9 cellular contexts compared by ENCODE assay signal in the genomic region with DNA sequence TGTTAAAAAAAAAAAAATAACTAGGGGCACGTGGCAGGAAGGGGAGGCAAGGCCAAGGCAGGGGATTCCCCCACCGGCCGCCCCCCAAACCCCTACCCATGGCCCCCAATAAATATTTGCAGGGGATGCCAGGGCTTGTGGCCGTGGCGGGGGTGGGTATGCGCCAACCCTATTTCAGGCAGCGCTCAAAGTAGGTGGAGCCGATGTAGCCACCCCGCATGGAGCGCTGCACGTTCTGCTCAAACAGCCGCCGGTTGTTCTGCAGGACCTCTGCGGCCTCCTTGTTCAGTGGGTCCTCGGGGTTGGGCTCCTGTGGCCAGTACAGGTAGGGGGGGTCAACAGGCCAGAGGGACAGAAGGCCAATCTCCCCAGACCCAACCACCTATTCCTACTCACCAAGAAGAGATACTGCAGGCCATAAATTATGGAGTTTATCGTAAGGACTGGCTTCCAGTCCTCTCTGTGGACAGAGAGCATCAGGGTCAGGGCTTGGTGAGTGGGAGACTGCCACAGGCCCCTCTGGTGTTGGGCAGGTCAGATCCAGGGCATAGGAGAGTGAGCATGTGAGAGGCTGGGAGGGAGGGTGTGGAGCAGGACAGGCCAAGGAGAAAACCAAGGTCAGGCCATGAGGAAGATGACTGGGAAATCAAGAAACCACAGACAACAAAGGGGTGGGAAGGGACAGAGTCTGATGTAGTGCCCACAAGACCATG. TPM values are rescaled to one million over a fixed set of nuclear protein-coding genes. Genes with fewer than 3 reads are reported as not detected.
DNase-seq lines count a peak whose midpoint lies in the region; ATAC-seq lines count a peak whose summit lies in the region.
"Had no signal": no experiment of that assay in that cellular context is flagged by ENCODE, and none has a peak within 500 bp of the region (broad histone marks: within the 10 kb centered on the region; RNA-seq: fewer than 3 reads in every experiment).

No MANE protein-coding gene starts in this region.

- H3K27ac Mint-ChIP-seq in T-helper 2 cell treated with Interferon-gamma antibody and Interleukin-4, amounts not matched to agents 5 μg/mL and 100 μg/mL, for 36 hours, result peak overlapping the region; percentile 99
- H3K27ac Mint-ChIP-seq in activated CD8-positive, alpha-beta T cell treated with anti-CD3 and anti-CD28 coated beads, Interleukin-2, amount 10 ng/mL, durations not matched to agents 7 days and 5 days, result peak overlapping the region; percentile 96
- peak overlapping the region; percentile 36 to 89 for H3K27ac Mint-ChIP-seq in stimulated activated naive CD8-positive, alpha-beta T cell treated with anti-CD3 and anti-CD28 coated beads, Interleukin-15, amount 100 ng/mL, for 72 hours

- H3K27ac ChIP-seq in iPS-18a (ENCODE audit: low read length), result no peak overlapping the region

- peaks cover 65% of the 10 kb centered on the region for H3K36me3 Mint-ChIP-seq in T-helper 2 cell treated with Interferon-gamma antibody and Interleukin-4, amounts not matched to agents 5 μg/mL and 100 μg/mL, for 36 hours (ENCODE audit: low read depth)
- H3K36me3 Mint-ChIP-seq in activated CD8-positive, alpha-beta T cell treated with anti-CD3 and anti-CD28 coated beads, Interleukin-2, amount 10 ng/mL, durations not matched to agents 7 days and 5 days (ENCODE audit: low read depth), result peaks cover 63% of the 10 kb centered on the region

- peaks cover 29% of the 10 kb centered on the region for H3K36me3 ChIP-seq in iPS-18a (ENCODE audit: control insufficient read depth, low read depth, low read length)

- no peak overlapping the region for H3K9ac ChIP-seq in iPS-18a (ENCODE audit: low read length)

- peaks cover 9% of the 10 kb centered on the region for H3K4me1 ChIP-seq in iPS-18a (ENCODE audit: control insufficient read depth, low read depth, low read length)

- CTCF ChIA-PET in activated CD8-positive, alpha-beta T cell treated with anti-CD3 and anti-CD28 coated beads, Interleukin-2, amount 10 ng/mL, durations not matched to agents 7 days and 5 days (lab: Charles Lee), result interaction anchor here (0.9 to 4.5 kb wide), 6 partner anchors 13 to 228 kb away, joined by 3 to 49 read pairs (median 10); partner anchors contain the start of genes TRIM28 and ZBTB45

- DNase-seq in T-helper 2 cell treated with Interferon-gamma antibody and Interleukin-4, amounts not matched to agents 5 μg/mL and 100 μg/mL, for 36 hours (ENCODE audit: low spot score), result no peak
- no peak for DNase-seq in T-helper 2 cell
- DNase-seq in activated CD8-positive, alpha-beta T cell treated with anti-CD3 and anti-CD28 coated beads, Interleukin-2, amount 10 ng/mL, durations not matched to agents 7 days and 5 days, result peak; percentile 20
- no peak for DNase-seq in stimulated activated naive CD8-positive, alpha-beta T cell treated with anti-CD3 and anti-CD28 coated beads, Interleukin-15, amount 100 ng/mL, for 72 hours
- no peak for DNase-seq in RKO (ENCODE audit: low spot score)
- DNase-seq in AG20443 (ENCODE audit: low spot score), result no peak
- DNase-seq: small intestine had no signal

- POLR2A ChIA-PET in activated CD8-positive, alpha-beta T cell treated with anti-CD3 and anti-CD28 coated beads, Interleukin-2, amount 10 ng/mL, durations not matched to agents 7 days and 5 days (lab: Charles Lee), result interaction anchor here (1.0 to 3.5 kb wide), 5 partner anchors 11 to 148 kb away, joined by 3 to 51 read pairs (median 9); partner anchors contain the start of genes TRIM28, ZBTB45 and ZNF584

- peak overlapping the region; percentile 44 for H3K4me3 ChIP-seq in iPS-18a (ENCODE audit: low read length)

- H3K4me1 Mint-ChIP-seq in T-helper 2 cell treated with Interferon-gamma antibody and Interleukin-4, amounts not matched to agents 5 μg/mL and 100 μg/mL, for 36 hours (ENCODE audit: low read depth), result peaks cover 38% of the 10 kb centered on the region
- H3K4me1 Mint-ChIP-seq in activated CD8-positive, alpha-beta T cell treated with anti-CD3 and anti-CD28 coated beads, Interleukin-2, amount 10 ng/mL, durations not matched to agents 7 days and 5 days (ENCODE audit: low read depth), result peaks cover 53% of the 10 kb centered on the region
- peaks cover 72% of the 10 kb centered on the region for H3K4me1 Mint-ChIP-seq in stimulated activated naive CD8-positive, alpha-beta T cell treated with anti-CD3 and anti-CD28 coated beads, Interleukin-15, amount 100 ng/mL, for 72 hours

- ATAC-seq in activated CD8-positive, alpha-beta T cell treated with anti-CD3 and anti-CD28 coated beads, Interleukin-2, amount 10 ng/mL, durations not matched to agents 7 days and 5 days, result no peak
- ATAC-seq in stimulated activated naive CD8-positive, alpha-beta T cell treated with anti-CD3 and anti-CD28 coated beads, Interleukin-15, amount 100 ng/mL, for 72 hours, result no peak
- no peak for ATAC-seq in GM18867 (IDR thresholded peaks at IDR 0.05; ENCODE audit: unreplicated experiment)

- no peaks in the 10 kb centered on the region for H3K9me3 Mint-ChIP-seq in T-helper 2 cell treated with Interferon-gamma antibody and Interleukin-4, amounts not matched to agents 5 μg/mL and 100 μg/mL, for 36 hours
- no peaks in the 10 kb centered on the region for H3K9me3 Mint-ChIP-seq in activated CD8-positive, alpha-beta T cell treated with anti-CD3 and anti-CD28 coated beads, Interleukin-2, amount 10 ng/mL, durations not matched to agents 7 days and 5 days (ENCODE audit: insufficient read depth)
- no peaks in the 10 kb centered on the region for H3K9me3 Mint-ChIP-seq in stimulated activated naive CD8-positive, alpha-beta T cell treated with anti-CD3 and anti-CD28 coated beads, Interleukin-15, amount 100 ng/mL, for 72 hours

- no peaks in the 10 kb centered on the region for H3K27me3 ChIP-seq in iPS-18a (ENCODE audit: control insufficient read depth, insufficient read depth, low read length)

- H3K27me3 Mint-ChIP-seq in T-helper 2 cell treated with Interferon-gamma antibody and Interleukin-4, amounts not matched to agents 5 μg/mL and 100 μg/mL, for 36 hours (ENCODE audit: low read depth), result no peaks in the 10 kb centered on the region
- no peaks in the 10 kb centered on the region for H3K27me3 Mint-ChIP-seq in activated CD8-positive, alpha-beta T cell treated with anti-CD3 and anti-CD28 coated beads, Interleukin-2, amount 10 ng/mL, durations not matched to agents 7 days and 5 days (ENCODE audit: low read depth)
- H3K27me3 Mint-ChIP-seq in stimulated activated naive CD8-positive, alpha-beta T cell treated with anti-CD3 and anti-CD28 coated beads, Interleukin-15, amount 100 ng/mL, for 72 hours, result no peaks in the 10 kb centered on the region

- H3K4me3 Mint-ChIP-seq in T-helper 2 cell treated with Interferon-gamma antibody and Interleukin-4, amounts not matched to agents 5 μg/mL and 100 μg/mL, for 36 hours, result peak overlapping the region; percentile 92
- H3K4me3 Mint-ChIP-seq in activated CD8-positive, alpha-beta T cell treated with anti-CD3 and anti-CD28 coated beads, Interleukin-2, amount 10 ng/mL, durations not matched to agents 7 days and 5 days, result peak overlapping the region; percentile 89
- H3K4me3 Mint-ChIP-seq in stimulated activated naive CD8-positive, alpha-beta T cell treated with anti-CD3 and anti-CD28 coated beads, Interleukin-15, amount 100 ng/mL, for 72 hours, result peak overlapping the region; percentile 86 to 98

- H3K9me3 ChIP-seq in iPS-18a (ENCODE audit: control insufficient read depth, low read depth, low read length), result no peaks in the 10 kb centered on the region

RNA-seq across cellular contexts. Expression of gene CHMP2A, which starts 1.2 kb away (rescaled TPM):
- total RNA-seq in activated CD8-positive, alpha-beta T cell treated with anti-CD3 and anti-CD28 coated beads, Interleukin-2, amount 10 ng/mL, durations not matched to agents 7 days and 5 days, result 100 to 1,000 TPM; 108 to 114 TPM

RNA-seq across cellular contexts. Expression of gene UBE2M, which starts 2.3 kb away (rescaled TPM):
- 10 to 100 TPM; 80.7 to 94.1 TPM for total RNA-seq in activated CD8-positive, alpha-beta T cell treated with anti-CD3 and anti-CD28 coated beads, Interleukin-2, amount 10 ng/mL, durations not matched to agents 7 days and 5 days

RNA-seq across cellular contexts. Expression of gene TRIM28, which starts 12.2 kb away (rescaled TPM):
- total RNA-seq in activated CD8-positive, alpha-beta T cell treated with anti-CD3 and anti-CD28 coated beads, Interleukin-2, amount 10 ng/mL, durations not matched to agents 7 days and 5 days, result 100 to 1,000 TPM; 476 to 528 TPM

RNA-seq across cellular contexts. Expression of gene MZF1, which starts 17.1 kb away (rescaled TPM):
- total RNA-seq in activated CD8-positive, alpha-beta T cell treated with anti-CD3 and anti-CD28 coated beads, Interleukin-2, amount 10 ng/mL, durations not matched to agents 7 days and 5 days, result 10 to 100 TPM; 20.0 to 20.6 TPM

RNA-seq across cellular contexts. Expression of gene ZBTB45, which starts 36.5 kb away (rescaled TPM):
- 10 to 100 TPM; 13.9 to 16.7 TPM for total RNA-seq in activated CD8-positive, alpha-beta T cell treated with anti-CD3 and anti-CD28 coated beads, Interleukin-2, amount 10 ng/mL, durations not matched to agents 7 days and 5 days
